ENCODE assay signal across 15 cellular contexts in genomic region chr18:43515481-43515880, GRCh38.
DNase-seq lines count a peak whose midpoint lies in the region; TF ChIP-seq lines count a peak whose summit lies in the region.
"Had no signal": no experiment of that assay in that cellular context is flagged by ENCODE, and none has a peak within 500 bp of the region (broad histone marks: within the 10 kb centered on the region; RNA-seq: fewer than 3 reads in every experiment).

No MANE protein-coding gene starts in this region.

- TF ChIP-seq POLR2A in testis (IDR thresholded peaks at IDR 0.05), result no peak

- H2BK20ac ChIP-seq in H9 (ENCODE audit: low read depth, low read length, poor library complexity, severe bottlenecking), result no peak overlapping the region

- H3K4me2 ChIP-seq in H9 (ENCODE audit: insufficient read depth, insufficient read length, low read length) (no peak overlapping the region), mesendoderm (ENCODE audit: low read length) (no peak overlapping the region)

- no peak overlapping the region for H4K8ac ChIP-seq in H9 (replicated peaks; ENCODE audit: insufficient read length, low read depth, low read length)
- no peak overlapping the region for H4K8ac ChIP-seq in mesendoderm (ENCODE audit: low read depth, low read length)

- no peak overlapping the region for H4K91ac ChIP-seq in H9 (ENCODE audit: insufficient read length, low read depth, low read length)

- H3K9me3 ChIP-seq in H9 (ENCODE audit: control insufficient read depth, low read depth, low read length) (peaks cover 22% of the 10 kb centered on the region), WERI-Rb-1 (ENCODE audit: severe bottlenecking) (peaks cover 9% of the 10 kb centered on the region), endodermal cell (ENCODE audit: control insufficient read depth, low read length) (peaks cover 16% of the 10 kb centered on the region), testis (no peaks in the 10 kb centered on the region)
- H3K9me3 ChIP-seq: Caco-2, HAP-1 had no signal

- no peak overlapping the region for H3K14ac ChIP-seq in H9 (ENCODE audit: insufficient read depth, low read length)

- H3K79me2 ChIP-seq in H9 (ENCODE audit: insufficient read depth, low read length), result no peaks in the 10 kb centered on the region
- H3K79me2 ChIP-seq in mesendoderm (ENCODE audit: control insufficient read depth, insufficient read depth, low read length), result no peaks in the 10 kb centered on the region

- H3K23me2 ChIP-seq in H9 (ENCODE audit: insufficient read length, low read depth, low read length, poor library complexity, severe bottlenecking), result no peaks in the 10 kb centered on the region

- H3K79me1 ChIP-seq in H9 (ENCODE audit: insufficient read depth, low read depth, low read length, poor library complexity, severe bottlenecking) (no peaks in the 10 kb centered on the region), mesendoderm (ENCODE audit: low read length) (no peaks in the 10 kb centered on the region)

- H3K9me3 Mint-ChIP-seq in H9 (peaks cover 17 to 38% of the 10 kb centered on the region in 2 experiments), endodermal cell (peaks cover 24% of the 10 kb centered on the region)

- no peak overlapping the region for H3K4ac ChIP-seq in H9 (ENCODE audit: low read depth, low read length)
- no peak overlapping the region for H3K4ac ChIP-seq in mesendoderm (ENCODE audit: low read depth, low read length)

- DNase-seq in H9, result no peak
- DNase-seq in WERI-Rb-1, result no peak
- no peak for DNase-seq in endodermal cell
- no peak for DNase-seq in testis
- DNase-seq in glomerular visceral epithelial cell (ENCODE audit: extremely low spot score), result no peak
- DNase-seq in mesendoderm, result no peak
- DNase-seq: C1 segment of cervical spinal cord; Caco-2; CD4-positive, alpha-beta memory T cell; DMS153; DMS79 treated with DMSO at 0.1 percent for 48 hours; GF-D8; GM23248; HFFc6 had no signal

- no peak overlapping the region for H3K4me3 Mint-ChIP-seq in H9
- no peak overlapping the region for H3K4me3 Mint-ChIP-seq in endodermal cell
- H3K4me3 Mint-ChIP-seq: CD4-positive, alpha-beta memory T cell; HFFc6 had no signal

- no peak overlapping the region for H3K23ac ChIP-seq in H9 (ENCODE audit: insufficient read length, low read depth, low read length)
- no peak overlapping the region for H3K23ac ChIP-seq in mesendoderm (ENCODE audit: low read length)

- H3K27ac ChIP-seq in H9 (ENCODE audit: insufficient read length, low read depth, low read length) (no peak overlapping the region), WERI-Rb-1 (no peak overlapping the region), endodermal cell (ENCODE audit: low read depth, low read length) (no peak overlapping the region), testis (no peak overlapping the region), mesendoderm (ENCODE audit: low read depth, low read length) (no peak overlapping the region)
- H3K27ac ChIP-seq: GM23248 had no signal

- H3K36me3 ChIP-seq in WERI-Rb-1 (no peaks in the 10 kb centered on the region), endodermal cell (ENCODE audit: control insufficient read depth, insufficient read depth, low read length) (no peaks in the 10 kb centered on the region), testis (ENCODE audit: low read depth, missing control alignments) (no peaks in the 10 kb centered on the region), mesendoderm (ENCODE audit: control insufficient read depth, insufficient read depth, low read length) (no peaks in the 10 kb centered on the region)
- H3K36me3 ChIP-seq: HAP-1 had no signal

- H2BK15ac ChIP-seq in H9 (ENCODE audit: low read depth, low read length) (no peak overlapping the region), mesendoderm (replicated peaks; ENCODE audit: low read depth) (no peak overlapping the region)

- H3K56ac ChIP-seq in H9 (ENCODE audit: insufficient read length, low read depth, low read length), result no peak overlapping the region
- H3K56ac ChIP-seq in mesendoderm (ENCODE audit: low read length), result no peak overlapping the region

- H3K27me3 Mint-ChIP-seq in H9 (ENCODE audit: low read depth) (no peaks in the 10 kb centered on the region), endodermal cell (ENCODE audit: insufficient read depth) (no peaks in the 10 kb centered on the region)
- H3K27me3 Mint-ChIP-seq: CD4-positive, alpha-beta memory T cell had no signal

- H3K9ac ChIP-seq in H9 (ENCODE audit: extremely low read depth, insufficient read length, low read length), result no peak overlapping the region
- no peak overlapping the region for H3K9ac ChIP-seq in endodermal cell (ENCODE audit: extremely low read depth, low read length, poor library complexity, severe bottlenecking)
- no peak overlapping the region for H3K9ac ChIP-seq in mesendoderm (ENCODE audit: low read length)
- H3K9ac ChIP-seq: GM23248 had no signal

- H3K4me3 ChIP-seq in WERI-Rb-1 (ENCODE audit: low read depth, low read length), result no peak overlapping the region
- H3K4me3 ChIP-seq in endodermal cell (ENCODE audit: low read length), result no peak overlapping the region
- H3K4me3 ChIP-seq in testis, result no peak overlapping the region
- H3K4me3 ChIP-seq in mesendoderm (ENCODE audit: low read length), result no peak overlapping the region
- H3K4me3 ChIP-seq: GM23248, HAP-1 had no signal

- H3K36me3 Mint-ChIP-seq in H9 (ENCODE audit: insufficient read depth in 1 of 3, low read depth in 3 of 3) (peaks cover 5 to 16% (median 14%) of the 10 kb centered on the region in 3 experiments; a peak in 6 of 7 replicates), endodermal cell (ENCODE audit: low read depth) (no peaks in the 10 kb centered on the region)
- H3K36me3 Mint-ChIP-seq: CD4-positive, alpha-beta memory T cell had no signal

- intact Hi-C loops in testis (cut with DNase I; ENCODE audit: low total_unique reads), result no loop called here

- H2BK120ac ChIP-seq in H9 (ENCODE audit: low read depth, low read length, poor library complexity, severe bottlenecking) (no peak overlapping the region), mesendoderm (ENCODE audit: low read depth, low read length) (no peak overlapping the region)

- no peak overlapping the region for H3T11ph ChIP-seq in H9 (ENCODE audit: low read length)

- no peak overlapping the region for H4K5ac ChIP-seq in H9 (ENCODE audit: insufficient read length, low read depth, low read length)
- no peak overlapping the region for H4K5ac ChIP-seq in mesendoderm (ENCODE audit: low read length)

- no CpG with 5 or more reads among the region's 2 CpGs for WGBS in H9 (ENCODE audit: extremely low coverage, insufficient read length, low lambda C conversion rate)
- WGBS in endodermal cell (ENCODE audit: insufficient coverage in 1 of 2, insufficient read length in 1 of 2), 2 experiments, result 91 to 93% methylated on average over 2 of the region's 2 CpGs
- 71 to 75% methylated on average over 2 of the region's 2 CpGs for WGBS in testis, 2 donors
- no CpG with 5 or more reads among the region's 2 CpGs for WGBS in mesendoderm (ENCODE audit: extremely low coverage, insufficient coverage, low lambda C conversion rate)

- H3K27me3 ChIP-seq in H9 (ENCODE audit: insufficient read depth, low read length) (no peaks in the 10 kb centered on the region), WERI-Rb-1 (ENCODE audit: insufficient read depth, low read depth, severe bottlenecking) (no peaks in the 10 kb centered on the region), endodermal cell (ENCODE audit: control insufficient read depth, insufficient read depth, low read length, poor library complexity, severe bottlenecking) (no peaks in the 10 kb centered on the region), testis (no peaks in the 10 kb centered on the region), mesendoderm (ENCODE audit: insufficient read depth, low read length, poor library complexity) (no peaks in the 10 kb centered on the region)

- H3K4me1 ChIP-seq in H9 (ENCODE audit: insufficient read depth, low read length) (no peaks in the 10 kb centered on the region), endodermal cell (ENCODE audit: control insufficient read depth, insufficient read depth, low read length) (no peaks in the 10 kb centered on the region), testis (no peaks in the 10 kb centered on the region), mesendoderm (ENCODE audit: control insufficient read depth, low read depth, low read length) (no peaks in the 10 kb centered on the region)
- H3K4me1 ChIP-seq: Caco-2, HAP-1 had no signal

- H2BK5ac ChIP-seq in H9 (ENCODE audit: insufficient read length, low read length), result no peak overlapping the region
- no peak overlapping the region for H2BK5ac ChIP-seq in mesendoderm (ENCODE audit: low read length)

- H2AK5ac ChIP-seq in H9 (ENCODE audit: insufficient read length, low read length) (no peak overlapping the region), mesendoderm (ENCODE audit: low read length) (no peak overlapping the region)

- peak; percentile 31; the same call in 1 of the 3 replicates for TF ChIP-seq CTCF in H9 (conservative IDR thresholded peaks at IDR 0.05)
- TF ChIP-seq CTCF in WERI-Rb-1 (IDR thresholded peaks at IDR 0.05; ENCODE audit: low read depth, low read length), result 0 out of 2 replicates have a peak, but pooled peaks have one; percentile 16
- TF ChIP-seq CTCF in endodermal cell (conservative IDR thresholded peaks at IDR 0.05), result peak; percentile 24
- no peak for TF ChIP-seq CTCF in testis (IDR thresholded peaks at IDR 0.05)

- H3K18ac ChIP-seq in H9 (ENCODE audit: insufficient read length, low read depth, low read length) (no peak overlapping the region), mesendoderm (ENCODE audit: low read length) (no peak overlapping the region)

- no peak overlapping the region for H2BK12ac ChIP-seq in H9 (ENCODE audit: insufficient read length, low read depth, low read length)

- H3K4me1 Mint-ChIP-seq in H9 (no peaks in the 10 kb centered on the region), endodermal cell (no peaks in the 10 kb centered on the region)
- H3K4me1 Mint-ChIP-seq: CD4-positive, alpha-beta memory T cell had no signal

- H4K20me1 ChIP-seq in H9 (ENCODE audit: control insufficient read depth, insufficient read depth, insufficient read length), result no peaks in the 10 kb centered on the region

- H3K27ac Mint-ChIP-seq in H9, result no peak overlapping the region
- H3K27ac Mint-ChIP-seq in endodermal cell, result no peak overlapping the region
- H3K27ac Mint-ChIP-seq: CD4-positive, alpha-beta memory T cell; HFFc6 had no signal

- H2AFZ ChIP-seq in H9 (ENCODE audit: low read length), result no peak overlapping the region
- H2AFZ ChIP-seq: GM23248 had no signal

Comparison
In these comparisons a context has a peak if more than half of its experiments do, and no peak if none do; other contexts are left out.
1. CTCF ChIP-seq: peak in H9 (single experiment), WERI-Rb-1 (single experiment) and endodermal cell (single experiment); none in testis (0 of 3).